In genomic region chr9:35920004-35920658, GRCh38 we compare ENCODE assay signal across 13 cellular contexts. TPM values are rescaled to one million over a fixed set of nuclear protein-coding genes. Genes with fewer than 3 reads are reported as not detected.
A peak's percentile ranks its signal among the peaks of the same experiment; 100 is the strongest.
DNase-seq lines count a peak whose midpoint lies in the region; ATAC-seq and TF ChIP-seq lines count a peak whose summit lies in the region.
"Had no signal": no experiment of that assay in that cellular context is flagged by ENCODE, and none has a peak within 500 bp of the region (broad histone marks: within the 10 kb centered on the region; RNA-seq: fewer than 3 reads in every experiment).

No MANE protein-coding gene starts in this region.

- no peak overlapping the region for H3K4me3 ChIP-seq in muscle layer of duodenum (ENCODE audit: low read depth in 1 of 2, low read length in 2 of 2)
- no peak overlapping the region for H3K4me3 ChIP-seq in vagina

- intact Hi-C loops in Right ventricle myocardium inferior (cut with DNase I) (no loop called here), left cardiac atrium (cut with DNase I) (no loop called here), vagina (cut with DNase I) (no loop called here)

- H3K4me1 Mint-ChIP-seq in T-helper 2 cell treated with Interferon-gamma antibody and Interleukin-4, amounts not matched to agents 5 μg/mL and 100 μg/mL, for 36 hours (ENCODE audit: low read depth) = peaks cover 2% of the 10 kb centered on the region
- H3K4me1 Mint-ChIP-seq: IgD-negative memory B cell had no signal

- TF ChIP-seq CTCF in vagina (IDR thresholded peaks at IDR 0.05) = no peak

- no peak for DNase-seq in Right ventricle myocardium inferior (ENCODE audit: missing footprints)
- no peak for DNase-seq in left cardiac atrium
- peak; percentile 63 for DNase-seq in dermis blood vessel endothelial cell
- no peak for DNase-seq in vagina (ENCODE audit: extremely low spot score in 2 of 2)
- DNase-seq in RKO (ENCODE audit: low spot score) = no peak
- no peak for DNase-seq in T-helper 2 cell treated with Interferon-gamma antibody and Interleukin-4, amounts not matched to agents 5 μg/mL and 100 μg/mL, for 36 hours (ENCODE audit: low spot score)
- DNase-seq: NCI-H2171; RPMI8226; stimulated activated CD4-positive, alpha-beta T cell treated with anti-CD3 and anti-CD28 coated beads, Interleukin-4, amount 100 ng/mL, for 1 hour had no signal

- no peaks in the 10 kb centered on the region for H3K36me3 Mint-ChIP-seq in T-helper 2 cell treated with Interferon-gamma antibody and Interleukin-4, amounts not matched to agents 5 μg/mL and 100 μg/mL, for 36 hours (ENCODE audit: low read depth)
- H3K36me3 Mint-ChIP-seq: IgD-negative memory B cell had no signal

- no peak overlapping the region for H3K4me3 Mint-ChIP-seq in T-helper 2 cell treated with Interferon-gamma antibody and Interleukin-4, amounts not matched to agents 5 μg/mL and 100 μg/mL, for 36 hours
- H3K4me3 Mint-ChIP-seq: IgD-negative memory B cell had no signal

- no peak overlapping the region for H3K27ac Mint-ChIP-seq in T-helper 2 cell treated with Interferon-gamma antibody and Interleukin-4, amounts not matched to agents 5 μg/mL and 100 μg/mL, for 36 hours
- H3K27ac Mint-ChIP-seq: IgD-negative memory B cell had no signal

- H3K4me1 ChIP-seq in muscle layer of duodenum (ENCODE audit: control insufficient read depth in 1 of 2, insufficient read depth in 2 of 2, low read length in 2 of 2) (peaks cover 15 to 26% of the 10 kb centered on the region in 2 donors), vagina (peaks cover 16% of the 10 kb centered on the region)

- H3K36me3 ChIP-seq in muscle layer of duodenum (ENCODE audit: control insufficient read depth in 1 of 2, insufficient read depth in 2 of 2, low read length in 2 of 2) = no peaks in the 10 kb centered on the region
- H3K36me3 ChIP-seq in vagina = no peaks in the 10 kb centered on the region

- peaks cover 2% of the 10 kb centered on the region for H3K27me3 Mint-ChIP-seq in T-helper 2 cell treated with Interferon-gamma antibody and Interleukin-4, amounts not matched to agents 5 μg/mL and 100 μg/mL, for 36 hours (ENCODE audit: low read depth)

- no peaks in the 10 kb centered on the region for H3K9me3 Mint-ChIP-seq in T-helper 2 cell treated with Interferon-gamma antibody and Interleukin-4, amounts not matched to agents 5 μg/mL and 100 μg/mL, for 36 hours
- H3K9me3 Mint-ChIP-seq: IgD-negative memory B cell had no signal

- peak overlapping the region; percentile 57 for H3K27ac ChIP-seq in muscle layer of duodenum (ENCODE audit: low read length)
- H3K27ac ChIP-seq in vagina = peak overlapping the region; percentile 16
- H3K27ac ChIP-seq: epithelial cell of prostate had no signal

- TF ChIP-seq POLR2A in vagina (IDR thresholded peaks at IDR 0.05) = no peak

- no peaks in the 10 kb centered on the region for H3K9me3 ChIP-seq in muscle layer of duodenum (ENCODE audit: control insufficient read depth in 1 of 2, low read length in 2 of 2)
- no peaks in the 10 kb centered on the region for H3K9me3 ChIP-seq in vagina

- H3K27me3 ChIP-seq in muscle layer of duodenum (ENCODE audit: low read depth, low read length) (no peaks in the 10 kb centered on the region), vagina (no peaks in the 10 kb centered on the region)

- ATAC-seq in Right ventricle myocardium inferior (peak; percentile 45), left cardiac atrium (no peak), GM18858 (IDR thresholded peaks at IDR 0.05; ENCODE audit: unreplicated experiment) (no peak)

RNA-seq across cellular contexts. Expression of gene SPAAR, which starts 10.8 kb away (rescaled TPM):
- total RNA-seq in Right ventricle myocardium inferior = 9.6 TPM
- total RNA-seq in left cardiac atrium = 10 to 100 TPM in 1 of 2 donors, 1 to 10 TPM in 1; 7.6 to 13.1 TPM
- total RNA-seq in dermis blood vessel endothelial cell = 3.2 and 3.8 TPM in 2 replicates
- 0.49 TPM for total RNA-seq in vagina

RNA-seq across cellular contexts. Expression of gene HRCT1, which starts 14.1 kb away (rescaled TPM):
- total RNA-seq in Right ventricle myocardium inferior (8.1 TPM), left cardiac atrium (1 to 10 TPM; 4.6 to 9.3 TPM), dermis blood vessel endothelial cell (0.93 and 2.6 TPM in 2 replicates), vagina (5.4 TPM)

RNA-seq across cellular contexts. Expression of gene OR2S2, which starts 37.8 kb away (rescaled TPM):
- total RNA-seq in Right ventricle myocardium inferior = not detected
- total RNA-seq in left cardiac atrium = not detected
- total RNA-seq in dermis blood vessel endothelial cell = not detected in 2 replicates
- not detected for total RNA-seq in vagina

RNA-seq across cellular contexts. Expression of gene OR13J1, which starts 49.9 kb away (rescaled TPM):
- total RNA-seq in Right ventricle myocardium inferior = not detected
- total RNA-seq in left cardiac atrium = not detected
- not detected in 2 replicates for total RNA-seq in dermis blood vessel endothelial cell
- not detected for total RNA-seq in vagina
